Comparison of ENCODE assay signal across 1 cellular context in the genomic region with DNA sequence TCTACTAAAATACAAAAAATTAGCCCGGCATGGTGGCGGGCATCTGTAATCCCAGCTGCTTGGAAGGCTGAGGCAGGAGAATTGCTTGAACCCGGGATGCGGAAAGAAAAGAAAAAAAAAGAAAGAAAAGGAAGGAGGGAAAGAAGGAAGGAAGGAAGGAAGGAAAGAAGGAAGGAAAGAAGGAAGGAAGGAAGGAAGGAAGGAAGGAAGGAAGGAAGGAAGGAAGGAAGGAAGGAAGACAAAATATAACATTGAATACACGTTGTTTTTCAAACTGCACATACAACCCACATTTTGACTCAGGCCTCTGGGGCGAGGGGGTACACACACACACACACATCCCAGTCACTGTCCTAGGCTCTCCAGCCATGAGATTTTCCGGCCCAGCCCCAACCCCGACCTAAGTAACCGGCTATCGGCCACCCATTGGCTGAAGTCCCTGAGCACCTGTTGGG.
TF ChIP-seq lines count a peak whose summit lies in the region.

No MANE protein-coding gene starts in this region.

TF ChIP-seq in WTC11, 78 proteins besides CTCF, POLR2A, EP300 and RAD21:
- TF ChIP-seq MAX (CRISPR knock-in tag; IDR thresholded peaks at IDR 0.05), result 0 out of 2 replicates have a peak, but pooled peaks have one; percentile 43
- TF ChIP-seq, protein P1, sequence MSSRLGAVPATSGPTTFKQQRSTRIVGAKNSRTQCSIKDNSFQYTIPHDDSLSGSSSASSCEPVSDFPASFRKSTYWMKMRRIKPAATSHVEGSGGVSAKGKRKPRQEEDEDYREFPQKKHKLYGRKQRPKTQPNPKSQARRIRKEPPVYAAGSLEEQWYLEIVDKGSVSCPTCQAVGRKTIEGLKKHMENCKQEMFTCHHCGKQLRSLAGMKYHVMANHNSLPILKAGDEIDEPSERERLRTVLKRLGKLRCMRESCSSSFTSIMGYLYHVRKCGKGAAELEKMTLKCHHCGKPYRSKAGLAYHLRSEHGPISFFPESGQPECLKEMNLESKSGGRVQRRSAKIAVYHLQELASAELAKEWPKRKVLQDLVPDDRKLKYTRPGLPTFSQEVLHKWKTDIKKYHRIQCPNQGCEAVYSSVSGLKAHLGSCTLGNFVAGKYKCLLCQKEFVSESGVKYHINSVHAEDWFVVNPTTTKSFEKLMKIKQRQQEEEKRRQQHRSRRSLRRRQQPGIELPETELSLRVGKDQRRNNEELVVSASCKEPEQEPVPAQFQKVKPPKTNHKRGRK (CRISPR knock-in tag; IDR thresholded peaks at IDR 0.05; ENCODE audit: borderline replicate concordance), result 0 out of 2 replicates have a peak, but pooled peaks have one; percentile 35
